In the genomic region with DNA sequence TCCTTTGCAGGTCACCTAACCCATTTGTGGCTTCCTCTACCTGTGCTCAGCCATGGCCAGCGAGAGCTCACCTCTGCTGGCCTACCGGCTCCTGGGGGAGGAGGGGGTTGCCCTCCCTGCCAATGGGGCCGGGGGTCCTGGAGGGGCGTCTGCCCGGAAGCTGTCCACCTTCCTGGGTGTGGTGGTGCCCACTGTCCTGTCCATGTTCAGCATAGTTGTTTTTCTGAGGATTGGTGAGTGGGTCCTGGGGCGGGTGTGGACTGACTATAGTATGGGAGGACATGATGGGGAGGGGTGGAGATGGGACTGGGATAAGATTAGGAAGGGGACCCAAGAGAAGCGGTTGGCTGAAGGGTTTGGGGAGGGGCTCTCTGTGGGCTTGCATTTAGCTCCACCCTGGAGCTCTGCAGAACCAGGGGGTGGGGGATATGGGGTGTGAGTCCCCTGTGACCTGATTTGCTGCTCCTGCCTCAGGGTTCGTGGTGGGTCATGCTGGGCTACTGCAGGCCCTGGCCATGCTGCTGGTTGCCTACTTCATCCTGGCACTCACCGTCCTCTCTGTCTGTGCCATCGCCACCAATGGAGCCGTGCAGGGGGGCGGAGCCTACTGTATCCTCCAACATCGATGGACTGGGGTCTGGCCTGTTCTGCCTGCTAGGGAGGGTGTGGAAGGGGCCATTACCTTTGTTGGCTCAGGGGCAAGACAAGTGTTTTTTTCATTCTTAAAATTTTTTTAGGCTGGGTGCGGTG, we compare ENCODE assay signal across 2 cellular contexts.
TF ChIP-seq lines count a peak whose summit lies in the region.

No MANE protein-coding gene starts in this region.

TF ChIP-seq in GM12878, 131 proteins besides CTCF, POLR2A, EP300 and RAD21:
- TF ChIP-seq, protein P1, sequence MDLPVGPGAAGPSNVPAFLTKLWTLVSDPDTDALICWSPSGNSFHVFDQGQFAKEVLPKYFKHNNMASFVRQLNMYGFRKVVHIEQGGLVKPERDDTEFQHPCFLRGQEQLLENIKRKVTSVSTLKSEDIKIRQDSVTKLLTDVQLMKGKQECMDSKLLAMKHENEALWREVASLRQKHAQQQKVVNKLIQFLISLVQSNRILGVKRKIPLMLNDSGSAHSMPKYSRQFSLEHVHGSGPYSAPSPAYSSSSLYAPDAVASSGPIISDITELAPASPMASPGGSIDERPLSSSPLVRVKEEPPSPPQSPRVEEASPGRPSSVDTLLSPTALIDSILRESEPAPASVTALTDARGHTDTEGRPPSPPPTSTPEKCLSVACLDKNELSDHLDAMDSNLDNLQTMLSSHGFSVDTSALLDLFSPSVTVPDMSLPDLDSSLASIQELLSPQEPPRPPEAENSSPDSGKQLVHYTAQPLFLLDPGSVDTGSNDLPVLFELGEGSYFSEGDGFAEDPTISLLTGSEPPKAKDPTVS (IDR thresholded peaks at IDR 0.05; ENCODE audit: low read depth, low read length): no peak
- TF ChIP-seq MXI1 (IDR thresholded peaks at IDR 0.05; ENCODE audit: low read depth, low read length) (no peak), MTA3 (IDR thresholded peaks at IDR 0.05; ENCODE audit: borderline replicate concordance, low read length) (no peak), GABPA (IDR thresholded peaks at IDR 0.05; ENCODE audit: low read depth) (no peak), MTA2 (IDR thresholded peaks at IDR 0.05; ENCODE audit: low read depth) (no peak)
TF ChIP-seq in GM12878: peak in this region for 0.

TF ChIP-seq in WTC11, 78 proteins besides CTCF, POLR2A, EP300 and RAD21:
- TF ChIP-seq ZNF396 (CRISPR knock-in tag; IDR thresholded peaks at IDR 0.05; ENCODE audit: borderline replicate concordance) (no peak), FOXJ3 (CRISPR knock-in tag; IDR thresholded peaks at IDR 0.05; ENCODE audit: borderline replicate concordance) (no peak), GRHL2 (CRISPR knock-in tag; IDR thresholded peaks at IDR 0.05; ENCODE audit: insufficient replicate concordance, severe bottlenecking) (no peak), NFYB (CRISPR knock-in tag; conservative IDR thresholded peaks at IDR 0.05; ENCODE audit: low read depth) (no peak)
- TF ChIP-seq, protein P2, sequence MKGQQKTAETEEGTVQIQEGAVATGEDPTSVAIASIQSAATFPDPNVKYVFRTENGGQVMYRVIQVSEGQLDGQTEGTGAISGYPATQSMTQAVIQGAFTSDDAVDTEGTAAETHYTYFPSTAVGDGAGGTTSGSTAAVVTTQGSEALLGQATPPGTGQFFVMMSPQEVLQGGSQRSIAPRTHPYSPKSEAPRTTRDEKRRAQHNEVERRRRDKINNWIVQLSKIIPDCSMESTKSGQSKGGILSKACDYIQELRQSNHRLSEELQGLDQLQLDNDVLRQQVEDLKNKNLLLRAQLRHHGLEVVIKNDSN (CRISPR knock-in tag; IDR thresholded peaks at IDR 0.05): no peak
- TF ChIP-seq, protein P3, sequence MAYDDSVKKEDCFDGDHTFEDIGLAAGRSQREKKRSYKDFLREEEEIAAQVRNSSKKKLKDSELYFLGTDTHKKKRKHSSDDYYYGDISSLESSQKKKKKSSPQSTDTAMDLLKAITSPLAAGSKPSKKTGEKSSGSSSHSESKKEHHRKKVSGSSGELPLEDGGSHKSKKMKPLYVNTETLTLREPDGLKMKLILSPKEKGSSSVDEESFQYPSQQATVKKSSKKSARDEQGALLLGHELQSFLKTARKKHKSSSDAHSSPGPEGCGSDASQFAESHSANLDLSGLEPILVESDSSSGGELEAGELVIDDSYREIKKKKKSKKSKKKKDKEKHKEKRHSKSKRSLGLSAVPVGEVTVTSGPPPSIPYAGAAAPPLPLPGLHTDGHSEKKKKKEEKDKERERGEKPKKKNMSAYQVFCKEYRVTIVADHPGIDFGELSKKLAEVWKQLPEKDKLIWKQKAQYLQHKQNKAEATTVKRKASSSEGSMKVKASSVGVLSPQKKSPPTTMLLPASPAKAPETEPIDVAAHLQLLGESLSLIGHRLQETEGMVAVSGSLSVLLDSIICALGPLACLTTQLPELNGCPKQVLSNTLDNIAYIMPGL (CRISPR knock-in tag; IDR thresholded peaks at IDR 0.05): no peak
- TF ChIP-seq, protein P4, sequence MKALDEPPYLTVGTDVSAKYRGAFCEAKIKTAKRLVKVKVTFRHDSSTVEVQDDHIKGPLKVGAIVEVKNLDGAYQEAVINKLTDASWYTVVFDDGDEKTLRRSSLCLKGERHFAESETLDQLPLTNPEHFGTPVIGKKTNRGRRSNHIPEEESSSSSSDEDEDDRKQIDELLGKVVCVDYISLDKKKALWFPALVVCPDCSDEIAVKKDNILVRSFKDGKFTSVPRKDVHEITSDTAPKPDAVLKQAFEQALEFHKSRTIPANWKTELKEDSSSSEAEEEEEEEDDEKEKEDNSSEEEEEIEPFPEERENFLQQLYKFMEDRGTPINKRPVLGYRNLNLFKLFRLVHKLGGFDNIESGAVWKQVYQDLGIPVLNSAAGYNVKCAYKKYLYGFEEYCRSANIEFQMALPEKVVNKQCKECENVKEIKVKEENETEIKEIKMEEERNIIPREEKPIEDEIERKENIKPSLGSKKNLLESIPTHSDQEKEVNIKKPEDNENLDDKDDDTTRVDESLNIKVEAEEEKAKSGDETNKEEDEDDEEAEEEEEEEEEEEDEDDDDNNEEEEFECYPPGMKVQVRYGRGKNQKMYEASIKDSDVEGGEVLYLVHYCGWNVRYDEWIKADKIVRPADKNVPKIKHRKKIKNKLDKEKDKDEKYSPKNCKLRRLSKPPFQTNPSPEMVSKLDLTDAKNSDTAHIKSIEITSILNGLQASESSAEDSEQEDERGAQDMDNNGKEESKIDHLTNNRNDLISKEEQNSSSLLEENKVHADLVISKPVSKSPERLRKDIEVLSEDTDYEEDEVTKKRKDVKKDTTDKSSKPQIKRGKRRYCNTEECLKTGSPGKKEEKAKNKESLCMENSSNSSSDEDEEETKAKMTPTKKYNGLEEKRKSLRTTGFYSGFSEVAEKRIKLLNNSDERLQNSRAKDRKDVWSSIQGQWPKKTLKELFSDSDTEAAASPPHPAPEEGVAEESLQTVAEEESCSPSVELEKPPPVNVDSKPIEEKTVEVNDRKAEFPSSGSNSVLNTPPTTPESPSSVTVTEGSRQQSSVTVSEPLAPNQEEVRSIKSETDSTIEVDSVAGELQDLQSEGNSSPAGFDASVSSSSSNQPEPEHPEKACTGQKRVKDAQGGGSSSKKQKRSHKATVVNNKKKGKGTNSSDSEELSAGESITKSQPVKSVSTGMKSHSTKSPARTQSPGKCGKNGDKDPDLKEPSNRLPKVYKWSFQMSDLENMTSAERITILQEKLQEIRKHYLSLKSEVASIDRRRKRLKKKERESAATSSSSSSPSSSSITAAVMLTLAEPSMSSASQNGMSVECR (CRISPR knock-in tag; IDR thresholded peaks at IDR 0.05; ENCODE audit: borderline replicate concordance): no peak
